ENCODE assay signal across 8 cellular contexts in genomic region chr4:4492161-4492847, GRCh38. TPM values are rescaled to one million over a fixed set of nuclear protein-coding genes. Genes with fewer than 3 reads are reported as not detected.
DNase-seq lines count a peak whose midpoint lies in the region; FAIRE-seq and TF ChIP-seq lines count a peak whose summit lies in the region.

No MANE protein-coding gene starts in this region.

- H3F3A ChIP-seq in GM23248 (ENCODE audit: insufficient read depth) = peaks cover 18% of the 10 kb centered on the region
- H3F3A ChIP-seq in OCI-LY1 (ENCODE audit: insufficient read depth, low read length) = no peaks in the 10 kb centered on the region

- H3K27ac ChIP-seq in GM23248 (peak overlapping the region; percentile 79), OCI-LY1 (ENCODE audit: low read depth, low read length, poor library complexity, severe bottlenecking) (peak overlapping the region; percentile 67), layer of hippocampus (ENCODE audit: low read depth, low read length) (peak overlapping the region; percentile 33), SJCRH30 (no peak overlapping the region), colonic mucosa (no peak overlapping the region)

- H3K4me1 ChIP-seq in GM23248 (ENCODE audit: insufficient read depth) (peaks cover 34% of the 10 kb centered on the region), OCI-LY1 (ENCODE audit: insufficient read depth, low read length, severe bottlenecking) (peaks cover 45% of the 10 kb centered on the region), SJCRH30 (no peaks in the 10 kb centered on the region), colonic mucosa (no peaks in the 10 kb centered on the region)

- peak; percentile 14 for DNase-seq in GM12892 (ENCODE audit: insufficient read length)
- peak; percentile 79 for DNase-seq in GM23248
- no peak for DNase-seq in SJCRH30
- DNase-seq in epidermal melanocyte (ENCODE audit: insufficient read length, low spot score) = no peak
- no peak for DNase-seq in colonic mucosa
- no peak for DNase-seq in amygdala (lab: John Stamatoyannopoulos, UW)

- H3K4me2 ChIP-seq in GM23248 (ENCODE audit: unreplicated experiment) (peak overlapping the region; percentile 93), OCI-LY1 (ENCODE audit: low read length) (peak overlapping the region; percentile 50)

- no peak for TF ChIP-seq POLR2A in GM12892 (IDR thresholded peaks at IDR 0.05; ENCODE audit: low read depth, low read length)

- H3K9ac ChIP-seq in GM23248 (peak overlapping the region; percentile 72), OCI-LY1 (ENCODE audit: low read length) (peak overlapping the region; percentile 43; the same call in 1 of the 2 replicates), colonic mucosa (ENCODE audit: low read depth in 2 of 2, low read length in 2 of 2) (no peak overlapping the region)

- no peaks in the 10 kb centered on the region for H3K36me3 ChIP-seq in GM23248 (ENCODE audit: low read depth)
- H3K36me3 ChIP-seq in OCI-LY1 (ENCODE audit: insufficient read depth, low read length) = no peaks in the 10 kb centered on the region
- 0 out of 2 replicates have a peak, but pooled peaks cover 2% of the 10 kb centered on the region for H3K36me3 ChIP-seq in SJCRH30
- no peaks in the 10 kb centered on the region for H3K36me3 ChIP-seq in colonic mucosa

- peak; percentile 88 for FAIRE-seq in GM12892 (lab: Jason Lieb, UNC)

- H3K27me3 ChIP-seq in GM23248 (replicated peaks; ENCODE audit: insufficient read depth) = no peaks in the 10 kb centered on the region
- no peaks in the 10 kb centered on the region for H3K27me3 ChIP-seq in OCI-LY1 (ENCODE audit: insufficient read depth, low read length)
- H3K27me3 ChIP-seq in layer of hippocampus (ENCODE audit: control insufficient read depth, insufficient read depth, low read length) = no peaks in the 10 kb centered on the region
- H3K27me3 ChIP-seq in SJCRH30 = no peaks in the 10 kb centered on the region
- no peaks in the 10 kb centered on the region for H3K27me3 ChIP-seq in colonic mucosa

- H3K79me2 ChIP-seq in GM23248 (ENCODE audit: insufficient read depth) (peaks cover 82% of the 10 kb centered on the region), OCI-LY1 (ENCODE audit: insufficient read depth, low read length) (no peaks in the 10 kb centered on the region)

- H3K9me3 ChIP-seq in GM23248 (ENCODE audit: low read depth) (no peaks in the 10 kb centered on the region), OCI-LY1 (ENCODE audit: low read length) (no peaks in the 10 kb centered on the region), SJCRH30 (replicated peaks) (no peaks in the 10 kb centered on the region), colonic mucosa (no peaks in the 10 kb centered on the region)

- H4K20me1 ChIP-seq in GM23248 (ENCODE audit: insufficient read depth) (no peaks in the 10 kb centered on the region), OCI-LY1 (ENCODE audit: insufficient read depth, low read length) (no peaks in the 10 kb centered on the region)

- H3K9me2 ChIP-seq in GM23248 (ENCODE audit: insufficient read depth) = no peaks in the 10 kb centered on the region
- no peaks in the 10 kb centered on the region for H3K9me2 ChIP-seq in OCI-LY1 (ENCODE audit: low read depth, low read length)

- H2AFZ ChIP-seq in GM23248 (no peak overlapping the region), OCI-LY1 (ENCODE audit: low read length) (no peak overlapping the region)

- intact Hi-C loops in colonic mucosa (cut with DNase I) = no loop called here

- WGBS in GM23248 (ENCODE audit: low coverage in 1 of 2, low lambda C conversion rate in 2 of 2, missing lambda C conversion rate in 2 of 2), 2 experiments = 5 to 7% methylated on average over 6 of the region's 6 CpGs

- in situ Hi-C loops in GM23248 (cut with MboI) = loop anchor here (10.0 to 25.0 kb wide), 3 partner anchors 182 to 645 kb away; no protein-coding TSS in a partner anchor

- H3K4me3 ChIP-seq in GM23248 (peak overlapping the region; percentile 73), OCI-LY1 (ENCODE audit: low read depth, low read length, poor library complexity, severe bottlenecking) (peak overlapping the region; percentile 36), SJCRH30 (no peak overlapping the region), colonic mucosa (no peak overlapping the region)

- TF ChIP-seq CTCF in OCI-LY1 (IDR thresholded peaks at IDR 0.05; ENCODE audit: low read length) = no peak
- no peak for TF ChIP-seq CTCF in colonic mucosa (IDR thresholded peaks at IDR 0.05)

RNA-seq across cellular contexts. Expression of gene STX18, which starts 49.5 kb away (rescaled TPM):
- polyA plus RNA-seq in GM12892 (2012; ENCODE audit: missing spikeins) = 21.8 TPM
- total RNA-seq in GM23248 (2014; rRNA removed; shearing (Covaris generic)) = 35.0 and 42.6 TPM in 2 replicates
- 39.2 and 40.5 TPM in 2 replicates for polyA plus RNA-seq in GM23248 (2016; fragmentation: Nextera tagmentation; extraction: Ambion mirVana)
- 27.5 and 29.3 TPM in 2 replicates for total RNA-seq in SJCRH30 (2014; rRNA removed; shearing (Covaris generic))
- 10 to 100 TPM; 31.4 to 31.8 TPM for total RNA-seq in colonic mucosa

Comparison
In these comparisons a context has a peak if more than half of its experiments do, and no peak if none do; other contexts are left out.
1. DNase-seq: peak in GM12892 (single experiment) and GM23248 (single experiment); none in SJCRH30 (0 of 2), epidermal melanocyte (single experiment), colonic mucosa (single experiment) and amygdala (0 of 56).
2. H3K27ac ChIP-seq: peak in GM23248 (single experiment), OCI-LY1 (single experiment) and layer of hippocampus (single experiment); none in SJCRH30 (single experiment) and colonic mucosa (single experiment).
3. H3K4me3 ChIP-seq: peak in GM23248 (single experiment) and OCI-LY1 (single experiment); none in SJCRH30 (single experiment) and colonic mucosa (single experiment).
4. H3K9ac ChIP-seq: peak in GM23248 (single experiment) and OCI-LY1 (single experiment); none in colonic mucosa (0 of 2).